ENCODE assay signal across 1 cellular context in genomic region chr16:11734025-11734652, GRCh38.
TF ChIP-seq lines count a peak whose summit lies in the region.

No MANE protein-coding gene starts in this region.

TF ChIP-seq in K562, 482 proteins besides CTCF, POLR2A, EP300 and RAD21 (continued from another document and continues in another):
- TF ChIP-seq ZBTB5 (IDR thresholded peaks at IDR 0.05) (no peak), CTCFL (IDR thresholded peaks at IDR 0.05; ENCODE audit: borderline replicate concordance, insufficient read depth, low read depth, low read length, poor library complexity, severe bottlenecking) (no peak), GTF2F1 (IDR thresholded peaks at IDR 0.05; ENCODE audit: low read depth, low read length) (no peak), SMARCB1 (IDR thresholded peaks at IDR 0.05; ENCODE audit: insufficient read length, low read depth) (no peak), ZNF717 (CRISPR knock-in tag; IDR thresholded peaks at IDR 0.05) (no peak), NFE2L1 (tag; IDR thresholded peaks at IDR 0.05; ENCODE audit: borderline replicate concordance, low read depth) (no peak), ZBTB40 (IDR thresholded peaks at IDR 0.05) (no peak), ZBTB40 (CRISPR knock-in tag; IDR thresholded peaks at IDR 0.05) (no peak), MCM5 (IDR thresholded peaks at IDR 0.05; ENCODE audit: low read depth) (no peak), KLF16 (IDR thresholded peaks at IDR 0.05) (peak; percentile 37; the same call in 1 of the 2 replicates), ZNF41 (CRISPR knock-in tag; conservative IDR thresholded peaks at IDR 0.05) (no peak), NFATC3 (IDR thresholded peaks at IDR 0.05) (no peak), ZNF592 (IDR thresholded peaks at IDR 0.05) (no peak), ZNF644 (tag; IDR thresholded peaks at IDR 0.05; ENCODE audit: low read depth) (peak; percentile 45; the same call in 1 of the 2 replicates), ZNF318 (IDR thresholded peaks at IDR 0.05; ENCODE audit: borderline replicate concordance in 1 of 2, low read depth in 1 of 2) (no peak), ZNF324 (CRISPR knock-in tag; IDR thresholded peaks at IDR 0.05) (no peak), NONO (IDR thresholded peaks at IDR 0.05; ENCODE audit: low read depth in 2 of 2, low read length in 1 of 2) (no peak), TRIM28 (IDR thresholded peaks at IDR 0.05) (no peak), KDM1A (IDR thresholded peaks at IDR 0.05) (peak; percentile 90 to 95), IFI16 (CRISPR knock-in tag; IDR thresholded peaks at IDR 0.05) (no peak), NCOR1 (IDR thresholded peaks at IDR 0.05) (peak; percentile 83), ARID1B (IDR thresholded peaks at IDR 0.05) (peak; percentile 94), SAFB2 (IDR thresholded peaks at IDR 0.05; ENCODE audit: borderline replicate concordance, low read depth, low read length, severe bottlenecking) (no peak)
